Comparison of ENCODE assay signal across 1 cellular context in the genomic region with DNA sequence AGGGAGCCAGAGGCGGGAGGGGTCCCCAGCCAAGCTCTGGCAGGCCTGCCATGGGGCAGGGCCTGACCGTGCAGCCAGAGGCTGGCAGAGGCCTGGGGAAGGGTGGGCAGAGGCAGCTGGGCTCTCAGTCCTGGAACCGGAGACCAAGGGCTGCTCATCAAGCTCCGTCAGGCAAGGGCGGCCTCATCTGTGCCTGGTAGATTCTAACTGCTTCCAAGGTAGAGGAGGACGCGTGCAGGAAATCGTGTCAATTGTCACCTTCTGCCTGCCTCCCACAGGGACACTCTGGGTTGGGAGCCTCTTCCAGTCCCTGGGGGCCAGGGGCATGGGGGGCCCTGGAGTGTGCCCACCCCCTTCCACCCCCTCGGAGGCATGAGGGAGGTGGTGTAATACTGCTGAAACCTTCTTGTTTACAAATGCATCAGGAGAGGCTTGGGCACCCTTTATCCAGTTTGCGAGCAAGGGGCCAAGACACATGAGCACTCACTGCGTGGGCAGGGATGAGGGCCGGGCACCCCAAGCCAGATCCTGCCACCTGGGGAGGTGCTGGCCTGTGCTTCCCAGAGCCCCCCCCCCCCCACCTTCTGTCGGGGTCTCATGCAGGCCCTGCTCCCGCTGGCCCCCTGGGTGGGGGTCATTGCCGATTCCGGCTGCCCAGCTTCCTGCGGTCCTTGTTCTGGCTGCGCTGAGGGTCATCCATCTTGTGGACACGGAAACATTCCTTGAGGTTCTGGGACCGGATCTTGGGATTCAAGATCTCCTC.
TF ChIP-seq lines count a peak whose summit lies in the region.

No MANE protein-coding gene starts in this region.

TF ChIP-seq in HepG2, 621 proteins besides CTCF, POLR2A, EP300 and RAD21 (continued from another document):
- TF ChIP-seq, protein P1, sequence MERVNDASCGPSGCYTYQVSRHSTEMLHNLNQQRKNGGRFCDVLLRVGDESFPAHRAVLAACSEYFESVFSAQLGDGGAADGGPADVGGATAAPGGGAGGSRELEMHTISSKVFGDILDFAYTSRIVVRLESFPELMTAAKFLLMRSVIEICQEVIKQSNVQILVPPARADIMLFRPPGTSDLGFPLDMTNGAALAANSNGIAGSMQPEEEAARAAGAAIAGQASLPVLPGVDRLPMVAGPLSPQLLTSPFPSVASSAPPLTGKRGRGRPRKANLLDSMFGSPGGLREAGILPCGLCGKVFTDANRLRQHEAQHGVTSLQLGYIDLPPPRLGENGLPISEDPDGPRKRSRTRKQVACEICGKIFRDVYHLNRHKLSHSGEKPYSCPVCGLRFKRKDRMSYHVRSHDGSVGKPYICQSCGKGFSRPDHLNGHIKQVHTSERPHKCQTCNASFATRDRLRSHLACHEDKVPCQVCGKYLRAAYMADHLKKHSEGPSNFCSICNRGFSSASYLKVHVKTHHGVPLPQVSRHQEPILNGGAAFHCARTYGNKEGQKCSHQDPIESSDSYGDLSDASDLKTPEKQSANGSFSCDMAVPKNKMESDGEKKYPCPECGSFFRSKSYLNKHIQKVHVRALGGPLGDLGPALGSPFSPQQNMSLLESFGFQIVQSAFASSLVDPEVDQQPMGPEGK (CRISPR knock-in tag; IDR thresholded peaks at IDR 0.05): peak; percentile 69
- TF ChIP-seq ZC3H13 (CRISPR knock-in tag; IDR thresholded peaks at IDR 0.05) (0 out of 2 replicates have a peak, but pooled peaks have one; percentile 32), SPEN (CRISPR knock-in tag; IDR thresholded peaks at IDR 0.05; ENCODE audit: low read depth) (no peak), RXRA (CRISPR knock-in tag; IDR thresholded peaks at IDR 0.05) (peak; percentile 13; the same call in 1 of the 2 replicates), ZNF274 (CRISPR knock-in tag; IDR thresholded peaks at IDR 0.05) (0 out of 2 replicates have a peak, but pooled peaks have one; percentile 36), POLR2G (IDR thresholded peaks at IDR 0.05; ENCODE audit: low read depth, low read length) (peak; percentile 38), RBFOX2 (IDR thresholded peaks at IDR 0.05; ENCODE audit: low read depth, low read length) (peak; percentile 76), ZNF772 (CRISPR knock-in tag; IDR thresholded peaks at IDR 0.05) (no peak), ZNF619 (CRISPR knock-in tag; IDR thresholded peaks at IDR 0.05) (no peak), ZNF264 (CRISPR knock-in tag; IDR thresholded peaks at IDR 0.05) (no peak), NFIB (CRISPR knock-in tag; IDR thresholded peaks at IDR 0.05; ENCODE audit: borderline replicate concordance) (no peak), ZNF549 (CRISPR knock-in tag; IDR thresholded peaks at IDR 0.05) (no peak), GABPA (IDR thresholded peaks at IDR 0.05; ENCODE audit: low read depth, low read length) (no peak), GABPA (CRISPR knock-in tag; IDR thresholded peaks at IDR 0.05; ENCODE audit: low read depth) (no peak), ZNF317 (CRISPR knock-in tag; IDR thresholded peaks at IDR 0.05) (no peak), FOXA3 (CRISPR knock-in tag; IDR thresholded peaks at IDR 0.05) (0 out of 2 replicates have a peak, but pooled peaks have one; percentile 28), ZNF263 (CRISPR knock-in tag; IDR thresholded peaks at IDR 0.05) (0 out of 2 replicates have a peak, but pooled peaks have one; percentile 47), AGO2 (optimal IDR thresholded peaks at IDR 0.05; ENCODE audit: low read depth, low read length) (peak; percentile 99), BCL6 (CRISPR knock-in tag; IDR thresholded peaks at IDR 0.05) (no peak)
- TF ChIP-seq, protein P2, sequence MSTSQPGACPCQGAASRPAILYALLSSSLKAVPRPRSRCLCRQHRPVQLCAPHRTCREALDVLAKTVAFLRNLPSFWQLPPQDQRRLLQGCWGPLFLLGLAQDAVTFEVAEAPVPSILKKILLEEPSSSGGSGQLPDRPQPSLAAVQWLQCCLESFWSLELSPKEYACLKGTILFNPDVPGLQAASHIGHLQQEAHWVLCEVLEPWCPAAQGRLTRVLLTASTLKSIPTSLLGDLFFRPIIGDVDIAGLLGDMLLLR (CRISPR knock-in tag; IDR thresholded peaks at IDR 0.05): peak; percentile 33; the same call in 1 of the 2 replicates
- TF ChIP-seq, protein P3, sequence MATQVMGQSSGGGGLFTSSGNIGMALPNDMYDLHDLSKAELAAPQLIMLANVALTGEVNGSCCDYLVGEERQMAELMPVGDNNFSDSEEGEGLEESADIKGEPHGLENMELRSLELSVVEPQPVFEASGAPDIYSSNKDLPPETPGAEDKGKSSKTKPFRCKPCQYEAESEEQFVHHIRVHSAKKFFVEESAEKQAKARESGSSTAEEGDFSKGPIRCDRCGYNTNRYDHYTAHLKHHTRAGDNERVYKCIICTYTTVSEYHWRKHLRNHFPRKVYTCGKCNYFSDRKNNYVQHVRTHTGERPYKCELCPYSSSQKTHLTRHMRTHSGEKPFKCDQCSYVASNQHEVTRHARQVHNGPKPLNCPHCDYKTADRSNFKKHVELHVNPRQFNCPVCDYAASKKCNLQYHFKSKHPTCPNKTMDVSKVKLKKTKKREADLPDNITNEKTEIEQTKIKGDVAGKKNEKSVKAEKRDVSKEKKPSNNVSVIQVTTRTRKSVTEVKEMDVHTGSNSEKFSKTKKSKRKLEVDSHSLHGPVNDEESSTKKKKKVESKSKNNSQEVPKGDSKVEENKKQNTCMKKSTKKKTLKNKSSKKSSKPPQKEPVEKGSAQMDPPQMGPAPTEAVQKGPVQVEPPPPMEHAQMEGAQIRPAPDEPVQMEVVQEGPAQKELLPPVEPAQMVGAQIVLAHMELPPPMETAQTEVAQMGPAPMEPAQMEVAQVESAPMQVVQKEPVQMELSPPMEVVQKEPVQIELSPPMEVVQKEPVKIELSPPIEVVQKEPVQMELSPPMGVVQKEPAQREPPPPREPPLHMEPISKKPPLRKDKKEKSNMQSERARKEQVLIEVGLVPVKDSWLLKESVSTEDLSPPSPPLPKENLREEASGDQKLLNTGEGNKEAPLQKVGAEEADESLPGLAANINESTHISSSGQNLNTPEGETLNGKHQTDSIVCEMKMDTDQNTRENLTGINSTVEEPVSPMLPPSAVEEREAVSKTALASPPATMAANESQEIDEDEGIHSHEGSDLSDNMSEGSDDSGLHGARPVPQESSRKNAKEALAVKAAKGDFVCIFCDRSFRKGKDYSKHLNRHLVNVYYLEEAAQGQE (IDR thresholded peaks at IDR 0.05; ENCODE audit: borderline replicate concordance in 1 of 2, low read depth in 1 of 2, low read length in 2 of 2): no peak
- TF ChIP-seq, protein P4, sequence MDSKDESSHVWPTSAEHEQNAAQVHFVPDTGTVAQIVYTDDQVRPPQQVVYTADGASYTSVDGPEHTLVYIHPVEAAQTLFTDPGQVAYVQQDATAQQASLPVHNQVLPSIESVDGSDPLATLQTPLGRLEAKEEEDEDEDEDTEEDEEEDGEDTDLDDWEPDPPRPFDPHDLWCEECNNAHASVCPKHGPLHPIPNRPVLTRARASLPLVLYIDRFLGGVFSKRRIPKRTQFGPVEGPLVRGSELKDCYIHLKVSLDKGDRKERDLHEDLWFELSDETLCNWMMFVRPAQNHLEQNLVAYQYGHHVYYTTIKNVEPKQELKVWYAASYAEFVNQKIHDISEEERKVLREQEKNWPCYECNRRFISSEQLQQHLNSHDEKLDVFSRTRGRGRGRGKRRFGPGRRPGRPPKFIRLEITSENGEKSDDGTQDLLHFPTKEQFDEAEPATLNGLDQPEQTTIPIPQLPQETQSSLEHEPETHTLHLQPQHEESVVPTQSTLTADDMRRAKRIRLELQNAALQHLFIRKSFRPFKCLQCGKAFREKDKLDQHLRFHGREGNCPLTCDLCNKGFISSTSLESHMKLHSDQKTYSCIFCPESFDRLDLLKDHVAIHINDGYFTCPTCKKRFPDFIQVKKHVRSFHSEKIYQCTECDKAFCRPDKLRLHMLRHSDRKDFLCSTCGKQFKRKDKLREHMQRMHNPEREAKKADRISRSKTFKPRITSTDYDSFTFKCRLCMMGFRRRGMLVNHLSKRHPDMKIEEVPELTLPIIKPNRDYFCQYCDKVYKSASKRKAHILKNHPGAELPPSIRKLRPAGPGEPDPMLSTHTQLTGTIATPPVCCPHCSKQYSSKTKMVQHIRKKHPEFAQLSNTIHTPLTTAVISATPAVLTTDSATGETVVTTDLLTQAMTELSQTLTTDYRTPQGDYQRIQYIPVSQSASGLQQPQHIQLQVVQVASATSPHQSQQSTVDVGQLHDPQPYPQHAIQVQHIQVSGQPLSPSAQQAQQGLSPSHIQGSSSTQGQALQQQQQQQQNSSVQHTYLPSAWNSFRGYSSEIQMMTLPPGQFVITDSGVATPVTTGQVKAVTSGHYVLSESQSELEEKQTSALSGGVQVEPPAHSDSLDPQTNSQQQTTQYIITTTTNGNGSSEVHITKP (CRISPR knock-in tag; IDR thresholded peaks at IDR 0.05; ENCODE audit: low read depth): no peak
- TF ChIP-seq, protein P5, sequence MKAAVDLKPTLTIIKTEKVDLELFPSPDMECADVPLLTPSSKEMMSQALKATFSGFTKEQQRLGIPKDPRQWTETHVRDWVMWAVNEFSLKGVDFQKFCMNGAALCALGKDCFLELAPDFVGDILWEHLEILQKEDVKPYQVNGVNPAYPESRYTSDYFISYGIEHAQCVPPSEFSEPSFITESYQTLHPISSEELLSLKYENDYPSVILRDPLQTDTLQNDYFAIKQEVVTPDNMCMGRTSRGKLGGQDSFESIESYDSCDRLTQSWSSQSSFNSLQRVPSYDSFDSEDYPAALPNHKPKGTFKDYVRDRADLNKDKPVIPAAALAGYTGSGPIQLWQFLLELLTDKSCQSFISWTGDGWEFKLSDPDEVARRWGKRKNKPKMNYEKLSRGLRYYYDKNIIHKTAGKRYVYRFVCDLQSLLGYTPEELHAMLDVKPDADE (CRISPR knock-in tag; IDR thresholded peaks at IDR 0.05): no peak
TF ChIP-seq in HepG2: peak in this region for 27.
